ENCODE assay signal across 8 cellular contexts in genomic region chr5:176542135-176542595, GRCh38. TPM values are rescaled to one million over a fixed set of nuclear protein-coding genes. Genes with fewer than 3 reads are reported as not detected.
DNase-seq lines count a peak whose midpoint lies in the region; ATAC-seq, FAIRE-seq and TF ChIP-seq lines count a peak whose summit lies in the region.

No MANE protein-coding gene starts in this region.

- peak overlapping the region; percentile 82 for H3K4me2 ChIP-seq in GM12878 (ENCODE audit: control insufficient read depth, insufficient read depth)

- peak overlapping the region; percentile 67 for H2AFZ ChIP-seq in GM12878 (ENCODE audit: control insufficient read depth, low read depth, low read length)

- H3K4me1 ChIP-seq in GM12878 (ENCODE audit: control insufficient read depth, insufficient read depth, low read length) (peaks cover 17% of the 10 kb centered on the region), right lobe of liver (no peaks in the 10 kb centered on the region)

- SMC1A ChIA-PET in GM12878 (lab: Charles Lee; ENCODE audit: uncharacterized antibody, unreplicated experiment) = interaction anchor here (1.0 to 1.7 kb wide), 2 partner anchors 8 to 92 kb away, joined by 5 to 7 read pairs; no protein-coding TSS in a partner anchor

- peak overlapping the region; percentile 88 for H3K4me3 ChIP-seq in GM12878
- H3K4me3 ChIP-seq in right lobe of liver = peak overlapping the region; percentile 58 to 66 (median 59)

- peak; percentile 31 for FAIRE-seq in GM12878 (lab: Jason Lieb, UNC)

- 8% methylated on average over 16 of the region's 16 CpGs for WGBS in GM12878 (ENCODE audit: insufficient coverage, insufficient replicate concordance, low lambda C conversion rate, missing lambda C conversion rate)
- 53% methylated on average over 3 of the region's 16 CpGs for WGBS in right lobe of liver (ENCODE audit: insufficient coverage, low coverage, low lambda C conversion rate, missing lambda C conversion rate)

- TF ChIP-seq RAD21 in GM12878 (IDR thresholded peaks at IDR 0.05; ENCODE audit: insufficient read depth, low read depth, low read length) = no peak

- POLR2A ChIA-PET in GM12878 (lab: Charles Lee) = no interaction called here

- CTCF ChIA-PET in GM12878 (lab: Yijun Ruan, JAX) = interaction anchor here (0.7 to 2.7 kb wide), 6 partner anchors 8 to 180 kb away, joined by 3 to 18 read pairs (median 4); partner anchors contain the start of genes CLTB and KIAA1191

- ATAC-seq in GM12878 (peak; percentile 16), right lobe of liver (no peak), esophagus mucosa (no peak)
- ATAC-seq in stimulated activated naive CD8-positive, alpha-beta T cell treated with anti-CD3 and anti-CD28 coated beads, Interleukin-15, Interleukin-2, amounts not matched to agents 100 U/mL and 50 U/mL, for 24 hours = no peak

- TF ChIP-seq POLR2A in Raji (IDR thresholded peaks at IDR 0.05; ENCODE audit: insufficient read depth, low read depth, low read length) (peak; percentile 81), GM12878 (IDR thresholded peaks at IDR 0.05; ENCODE audit: low read depth, low read length) (no peak), right lobe of liver (IDR thresholded peaks at IDR 0.05) (no peak)

- in situ Hi-C loops in GM12878 (cut with MboI) = no loop called here

- intact Hi-C loops in GM12878 (cut with micrococcal nuclease; ENCODE audit: unreplicated experiment) = no loop called here
- intact Hi-C loops in right lobe of liver (cut with DNase I) = no loop called here

- peak overlapping the region; percentile 50; the same call in 1 of the 2 replicates for H3K27ac ChIP-seq in GM12878 (ENCODE audit: control insufficient read depth, insufficient read depth)
- peak overlapping the region in 2 of 3 donors; percentile 33 to 60 for H3K27ac ChIP-seq in right lobe of liver

- TF ChIP-seq CTCF in GM12878 (IDR thresholded peaks at IDR 0.05 in 2 of 3, conservative IDR thresholded peaks at IDR 0.05 in 1 of 3; ENCODE audit: control insufficient read depth in 2 of 3, extremely low read depth in 1 of 3, insufficient read depth in 1 of 3, low read depth in 3 of 3, low read length in 3 of 3) (no peak), right lobe of liver (IDR thresholded peaks at IDR 0.05) (no peak)

- H4K20me1 ChIP-seq in GM12878 (ENCODE audit: control insufficient read depth, insufficient read depth) = no peaks in the 10 kb centered on the region

- RAD21 ChIA-PET in GM12878 (lab: Charles Lee; ENCODE audit: unreplicated experiment) = interaction anchor here (1.4 to 2.4 kb wide), 3 partner anchors 8 to 126 kb away, joined by 3 to 17 read pairs (median 5); partner anchors contain the start of gene CLTB

- H3K9ac ChIP-seq in GM12878 (ENCODE audit: control insufficient read depth, insufficient read depth, low read length) = peak overlapping the region; percentile 57; the same call in 1 of the 2 replicates

- H3K9me3 ChIP-seq in GM12878 (replicated peaks; ENCODE audit: control insufficient read depth, insufficient read depth, low read length) (no peaks in the 10 kb centered on the region), right lobe of liver (no peaks in the 10 kb centered on the region)

- no peak for TF ChIP-seq EP300 in GM12878 (IDR thresholded peaks at IDR 0.05; ENCODE audit: borderline replicate concordance in 1 of 2, control insufficient read depth in 1 of 2, low read depth in 2 of 2, low read length in 2 of 2)

- DNase-seq in ELF-1 (ENCODE audit: low read depth, low spot score) = peak; percentile 39
- no peak for DNase-seq in GM12878 (ENCODE audit: low read depth, low spot score)
- no peak for DNase-seq in right lobe of liver
- DNase-seq in stimulated activated naive CD8-positive, alpha-beta T cell treated with anti-CD3 and anti-CD28 coated beads, Interleukin-15, Interleukin-2, amounts not matched to agents 100 U/mL and 50 U/mL, for 24 hours = peak; percentile 74
- DNase-seq in HT-29 (ENCODE audit: low spot score) = no peak
- DNase-seq in hippocampal formation (lab: John Stamatoyannopoulos, UW) = no peak

- H3K36me3 ChIP-seq in GM12878 (ENCODE audit: control insufficient read depth in 2 of 2, insufficient read depth in 2 of 2, low read length in 1 of 2) (no peaks in the 10 kb centered on the region), right lobe of liver (no peaks in the 10 kb centered on the region)

- H3K27me3 ChIP-seq in GM12878 (replicated peaks in 1 of 2; ENCODE audit: control insufficient read depth in 2 of 2, insufficient read depth in 2 of 2, low read length in 1 of 2) = no peaks in the 10 kb centered on the region
- no peaks in the 10 kb centered on the region for H3K27me3 ChIP-seq in right lobe of liver

- no TSS peak for BruUV-seq in GM12878 (replicated peaks; lab: Mats Ljungman, UMichigan)

- H3K79me2 ChIP-seq in GM12878 (ENCODE audit: control insufficient read depth, insufficient read depth, low read length) = 0 out of 2 replicates have a peak, but pooled peaks cover 1% of the 10 kb centered on the region

TF ChIP-seq in GM12878, 131 proteins besides CTCF, POLR2A, EP300 and RAD21 (continues in another document):
- TF ChIP-seq GABPA (IDR thresholded peaks at IDR 0.05; ENCODE audit: low read depth) (no peak), SPI1 (IDR thresholded peaks at IDR 0.05; ENCODE audit: borderline replicate concordance, insufficient read depth, low read depth, low read length) (peak; percentile 38; the same call in 1 of the 2 replicates), RBBP5 (conservative IDR thresholded peaks at IDR 0.05) (no peak)

RNA-seq across cellular contexts. Expression of gene RNF44, which starts 5.0 kb away (rescaled TPM):
- total RNA-seq in GM12878 (2013; cell fraction: nucleolus; rRNA removed) = 66.8 and 80.6 TPM in 2 replicates
- total RNA-seq in GM12878 (2014; rRNA removed) (8.8 and 9.4 TPM in 2 replicates), GM12878 (2014; rRNA removed; fragmentation: Illumina TruSeq; extraction: Trizol) (5.7 and 5.8 TPM in 2 replicates), GM12878 (2021) (46.5 and 51.9 TPM in 2 replicates), right lobe of liver (10 to 100 TPM in 4 of 6 experiments, 1 to 10 TPM in 2; 5.1 to 16.3 (median 12.7) TPM), esophagus mucosa (22.0 TPM)
- 8.0 TPM for polyA plus RNA-seq in GM12878 (2011; ENCODE audit: low read depth)
- polyA plus RNA-seq in GM12878 (2011; rRNA removed) (5.1 and 8.8 TPM in 2 replicates), GM12878 (2014; fragmentation: Illumina TruSeq; extraction: Trizol) (5.2 and 10.4 TPM in 2 replicates), GM12878 (2014; fragmentation: Nextera tagmentation; extraction: Ambion mirVana) (1 to 10 TPM; 1.7 to 3.5 TPM), GM12878 (2014; rRNA removed) (31.9 and 35.0 TPM in 2 replicates), GM12878 (2016; fragmentation: Nextera tagmentation; extraction: Ambion mirVana) (1 to 10 TPM; 6.4 to 7.1 TPM)
- polyA plus RNA-seq in GM12878 (2011; cell fraction: cytosol; rRNA removed) = 8.6 and 12.4 TPM in 2 replicates
- 145 and 166 TPM in 2 replicates for polyA plus RNA-seq in GM12878 (2011; cell fraction: nucleus; rRNA removed)
- polyA plus RNA-seq in GM12878 (2012) = 30.9 and 39.8 TPM in 2 replicates
- 3.8 and 8.8 TPM in 2 replicates for polyA minus RNA-seq in GM12878 (2011; rRNA and poly(A)+ RNA removed)
- polyA minus RNA-seq in GM12878 (2011; cell fraction: cytosol; rRNA and poly(A)+ RNA removed) = 8.7 and 10.7 TPM in 2 replicates
- polyA minus RNA-seq in GM12878 (2011; cell fraction: nucleus; rRNA and poly(A)+ RNA removed) = 34.7 and 54.1 TPM in 2 replicates
- total RNA-seq in HT-29 (2014; rRNA removed; shearing (Covaris generic)) = 42.3 and 55.0 TPM in 2 replicates

RNA-seq across cellular contexts. Expression of gene CDHR2, which starts 7.0 kb away (rescaled TPM):
- total RNA-seq in GM12878 (2013; cell fraction: nucleolus; rRNA removed) = 0.15 TPM in 1 of 2 replicates, not detected in the other
- 0.06 TPM in 1 of 2 replicates, not detected in the other for total RNA-seq in GM12878 (2014; rRNA removed)
- 0.04 TPM in 1 of 2 replicates, not detected in the other for total RNA-seq in GM12878 (2014; rRNA removed; fragmentation: Illumina TruSeq; extraction: Trizol)
- total RNA-seq in GM12878 (2021) = 0.21 and 0.46 TPM in 2 replicates
- not detected for polyA plus RNA-seq in GM12878 (2011; ENCODE audit: low read depth)
- 0.03 and 0.10 TPM in 2 replicates for polyA plus RNA-seq in GM12878 (2011; rRNA removed)
- 0.01 and 0.02 TPM in 2 replicates for polyA plus RNA-seq in GM12878 (2011; cell fraction: cytosol; rRNA removed)
- 0.06 and 0.40 TPM in 2 replicates for polyA plus RNA-seq in GM12878 (2011; cell fraction: nucleus; rRNA removed)
- 0.15 TPM in 1 of 2 replicates, not detected in the other for polyA plus RNA-seq in GM12878 (2012)
- not detected in 2 replicates for polyA plus RNA-seq in GM12878 (2014; fragmentation: Illumina TruSeq; extraction: Trizol)
- polyA plus RNA-seq in GM12878 (2014; fragmentation: Nextera tagmentation; extraction: Ambion mirVana) = not detected
- not detected in 2 replicates for polyA plus RNA-seq in GM12878 (2014; rRNA removed)
- polyA plus RNA-seq in GM12878 (2016; fragmentation: Nextera tagmentation; extraction: Ambion mirVana) = under 1 TPM in 1 of 2 experiments, not detected in 1; 0.19 TPM
- not detected in 2 replicates for polyA minus RNA-seq in GM12878 (2011; rRNA and poly(A)+ RNA removed)
- polyA minus RNA-seq in GM12878 (2011; cell fraction: cytosol; rRNA and poly(A)+ RNA removed) = 0.94 TPM in 1 of 2 replicates, not detected in the other
- polyA minus RNA-seq in GM12878 (2011; cell fraction: nucleus; rRNA and poly(A)+ RNA removed) = 0.12 TPM in 1 of 2 replicates, not detected in the other
- total RNA-seq in right lobe of liver = 10 to 100 TPM in 4 of 6 experiments, 1 to 10 TPM in 2; 6.8 to 89.2 (median 41.2) TPM
- not detected for total RNA-seq in esophagus mucosa
- 0.16 and 0.20 TPM in 2 replicates for total RNA-seq in HT-29 (2014; rRNA removed; shearing (Covaris generic))

Comparison
In these comparisons a context has a peak if more than half of its experiments do, and no peak if none do; other contexts are left out.
1. DNase-seq: peak in ELF-1 (single experiment) and stimulated activated naive CD8-positive, alpha-beta T cell treated with anti-CD3 and anti-CD28 coated beads, Interleukin-15, Interleukin-2, amounts not matched to agents 100 U/mL and 50 U/mL, for 24 hours (single experiment); none in GM12878 (single experiment), right lobe of liver (0 of 3), HT-29 (single experiment) and hippocampal formation (0 of 2).